Comparison of ENCODE assay signal across 8 cellular contexts in the genomic region with DNA sequence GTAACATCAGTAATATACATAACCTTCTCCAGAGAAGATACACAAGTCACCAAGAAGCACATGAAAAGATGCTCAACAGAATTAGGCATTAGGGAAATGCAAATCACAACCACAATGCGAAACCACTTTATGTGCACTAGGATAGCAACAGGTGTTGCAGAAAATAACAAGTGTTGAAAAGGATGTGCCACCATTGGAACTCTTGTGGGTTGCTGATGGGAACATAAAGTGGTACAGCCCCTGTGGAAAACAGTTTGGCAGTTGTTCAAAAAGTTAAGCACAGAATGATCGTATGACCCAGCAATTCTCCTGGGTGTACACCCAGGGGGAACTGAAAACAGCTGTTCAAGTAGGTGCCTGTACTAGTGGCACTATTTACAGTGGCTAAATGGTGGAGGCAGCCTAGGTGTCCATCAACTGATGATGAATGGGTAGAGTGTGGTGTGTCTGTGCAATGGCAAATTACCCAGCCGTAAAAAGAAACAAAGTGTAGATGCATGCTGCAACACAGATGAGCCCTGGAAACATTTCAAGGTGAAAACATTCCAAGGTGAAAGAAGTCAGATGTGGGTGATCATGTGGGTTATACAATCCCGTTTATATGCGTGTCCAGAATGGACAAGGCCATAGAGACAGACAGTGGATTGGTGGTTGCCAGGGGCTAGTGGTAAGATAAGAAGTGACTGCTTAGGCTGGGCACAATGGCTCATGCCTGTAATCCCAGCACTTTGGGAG. TPM values are rescaled to one million over a fixed set of nuclear protein-coding genes. Genes with fewer than 3 reads are reported as not detected.
DNase-seq lines count a peak whose midpoint lies in the region; ATAC-seq and TF ChIP-seq lines count a peak whose summit lies in the region.

No MANE protein-coding gene starts in this region.

- 76 to 82% methylated on average over 5 of the region's 5 CpGs for WGBS in lung, 2 donors

- ATAC-seq in GM18508 (IDR thresholded peaks at IDR 0.05; ENCODE audit: insufficient read depth, unreplicated experiment) (peak; percentile 76), GM21619 (IDR thresholded peaks at IDR 0.05; ENCODE audit: unreplicated experiment) (peak; percentile 91), lung (ENCODE audit: insufficient read depth, low FRiP score) (peak; percentile 20)

- H2AFZ ChIP-seq in KMS-11 (ENCODE audit: low read depth): no peak overlapping the region

- H3K4me1 ChIP-seq in KMS-11 (ENCODE audit: low read depth, poor library complexity, severe bottlenecking) (peaks cover 20% of the 10 kb centered on the region), lung (ENCODE audit: control insufficient read depth in 2 of 2, insufficient read depth in 2 of 2, low read length in 2 of 2) (peaks cover 0 to 1% of the 10 kb centered on the region in 2 donors)

- H3K27ac ChIP-seq in KMS-11 (no peak overlapping the region), lung (ENCODE audit: low read depth in 1 of 2, low read length in 1 of 2) (peak overlapping the region in 1 of 2 donors; percentile 71)

- TF ChIP-seq CTCF in KMS-11 (conservative IDR thresholded peaks at IDR 0.05; ENCODE audit: low read depth, low read length) (no peak), lung (IDR thresholded peaks at IDR 0.05; ENCODE audit: control extremely low read depth, extremely low read depth) (no peak)

- H3K9me3 ChIP-seq in lung (ENCODE audit: control insufficient read depth in 2 of 2, insufficient read depth in 1 of 2, low read length in 1 of 2): no peaks in the 10 kb centered on the region

- DNase-seq in lung (ENCODE audit: low spot score): peak; percentile 23
- DNase-seq in cerebellar nuclear complex (lab: John Stamatoyannopoulos, UW): no peak
- DNase-seq in H7: no peak
- DNase-seq in COLO829 (ENCODE audit: low spot score): no peak
- no peak for DNase-seq in GM19240 (ENCODE audit: insufficient read length, low spot score)

- no peaks in the 10 kb centered on the region for H3K79me2 ChIP-seq in KMS-11 (ENCODE audit: insufficient read depth, low read depth)

- H3K4me3 ChIP-seq in KMS-11 (IDR thresholded peaks at IDR 0.05; ENCODE audit: insufficient read depth, low read depth, low read length) (no peak overlapping the region), lung (no peak overlapping the region), H7 (ENCODE audit: insufficient read depth, low read depth, low read length) (no peak overlapping the region)

- H4K20me1 ChIP-seq in KMS-11 (ENCODE audit: insufficient read depth): no peaks in the 10 kb centered on the region

- peak overlapping the region; percentile 33 for H3K4me2 ChIP-seq in KMS-11

- H3K9ac ChIP-seq in KMS-11: no peak overlapping the region

- H3K36me3 ChIP-seq in KMS-11 (ENCODE audit: insufficient read depth) (no peaks in the 10 kb centered on the region), lung (ENCODE audit: control insufficient read depth in 2 of 2, insufficient read depth in 2 of 2, low read length in 2 of 2) (peaks cover 16 to 17% of the 10 kb centered on the region in 2 donors), H7 (replicated peaks; ENCODE audit: control insufficient read depth, insufficient read depth, low read length) (no peaks in the 10 kb centered on the region)

- H3K27me3 ChIP-seq in KMS-11 (ENCODE audit: insufficient read depth, low read depth): no peaks in the 10 kb centered on the region
- no peaks in the 10 kb centered on the region for H3K27me3 ChIP-seq in lung (ENCODE audit: control insufficient read depth, insufficient read depth)
- H3K27me3 ChIP-seq in H7 (ENCODE audit: control insufficient read depth, insufficient read depth, low read length): no peaks in the 10 kb centered on the region

RNA-seq across cellular contexts. Expression of gene CCDC69, which starts 27.2 kb away (rescaled TPM):
- total RNA-seq in lung: 10 to 100 TPM; 15.4 to 69.0 TPM
- polyA plus RNA-seq in lung: 10 to 100 TPM; 54.7 to 73.6 TPM
- total RNA-seq in H7 (2014; rRNA removed; shearing (Covaris generic)): 5.6 and 8.7 TPM in 2 replicates

RNA-seq across cellular contexts. Expression of gene ANXA6, which starts 39.1 kb away (rescaled TPM):
- total RNA-seq in lung: 100 to 1,000 TPM; 168 to 208 TPM
- polyA plus RNA-seq in lung: 100 to 1,000 TPM in 1 of 2 donors, 10 to 100 TPM in 1; 61.4 to 143 TPM
- 179 and 212 TPM in 2 replicates for total RNA-seq in H7 (2014; rRNA removed; shearing (Covaris generic))

RNA-seq across cellular contexts. Expression of gene GM2A, which starts 56.3 kb away (rescaled TPM):
- total RNA-seq in lung: 10 to 100 TPM; 31.3 to 78.7 TPM
- polyA plus RNA-seq in lung: 10 to 100 TPM; 36.5 to 39.7 TPM
- total RNA-seq in H7 (2014; rRNA removed; shearing (Covaris generic)): 29.4 and 30.7 TPM in 2 replicates

Comparison
In these comparisons a context has a peak if more than half of its experiments do, and no peak if none do; other contexts are left out.
1. ATAC-seq: peak in every context shown above with its lines; median percentile 91 in GM21619; 76 in GM18508; 20 in lung.